Comparison of ENCODE assay signal across 21 cellular contexts in the genomic region with DNA sequence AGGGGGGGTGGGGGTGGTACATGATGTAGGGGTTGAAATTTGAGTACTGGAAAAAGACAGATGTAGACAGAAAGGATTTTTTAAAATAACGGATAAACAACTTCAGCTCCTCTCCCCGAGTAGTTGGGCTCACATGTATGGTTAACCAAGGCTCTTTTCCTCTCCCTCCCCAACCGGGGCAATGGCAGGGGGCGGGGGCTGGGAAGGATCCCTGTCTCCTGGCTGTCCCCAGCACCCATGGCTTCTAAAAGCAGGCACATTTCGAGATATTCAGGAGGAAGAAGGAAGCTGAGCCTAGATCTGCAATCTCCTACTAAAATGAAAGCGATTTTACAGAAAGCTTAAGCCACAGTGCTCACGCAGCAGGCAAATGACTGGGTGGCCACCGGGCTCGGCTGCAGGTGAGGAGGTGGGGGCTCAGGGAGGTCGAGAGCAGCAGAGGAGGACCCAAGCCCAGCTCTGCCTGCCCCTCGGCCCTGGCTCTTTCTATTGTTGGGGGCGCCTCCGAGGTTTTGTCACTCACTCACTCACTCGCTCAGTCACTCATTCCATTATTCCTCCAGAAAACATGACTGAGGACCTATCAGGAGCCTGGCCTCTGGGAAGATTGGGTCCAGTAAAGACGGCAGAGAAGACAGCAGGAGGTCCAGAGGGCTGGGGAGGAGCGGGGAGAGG.
DNase-seq lines count a peak whose midpoint lies in the region; ATAC-seq and TF ChIP-seq lines count a peak whose summit lies in the region.
"Had no signal": no experiment of that assay in that cellular context is flagged by ENCODE, and none has a peak within 500 bp of the region (broad histone marks: within the 10 kb centered on the region; RNA-seq: fewer than 3 reads in every experiment).

No MANE protein-coding gene starts in this region.

- H3K4me1 ChIP-seq in BLaER1 treated with 17β-estradiol and CSF1 and Interleukin-3, amounts not matched to agents 10 nM and 100 nM, result peaks cover 0 to 40% (median 26%) of the 10 kb centered on the region in 10 experiments; a peak in 13 of 20 replicates
- no peaks in the 10 kb centered on the region for H3K4me1 ChIP-seq in ovary (ENCODE audit: insufficient read depth)

- no peaks in the 10 kb centered on the region for H3K36me3 ChIP-seq in BLaER1 treated with 17β-estradiol and CSF1 and Interleukin-3, amounts not matched to agents 10 nM and 100 nM
- H3K36me3 ChIP-seq in H7 (replicated peaks; ENCODE audit: control insufficient read depth, insufficient read depth, low read length) (no peaks in the 10 kb centered on the region), ovary (no peaks in the 10 kb centered on the region)

- H4K20me1 ChIP-seq in BLaER1 treated with 17β-estradiol and CSF1 and Interleukin-3, amounts not matched to agents 10 nM and 100 nM, result no peaks in the 10 kb centered on the region

- ATAC-seq in GM18511 (IDR thresholded peaks at IDR 0.05; ENCODE audit: unreplicated experiment), result no peak

- intact Hi-C loops in ovary (cut with DNase I), result no loop called here

- H3K9ac ChIP-seq in BLaER1 treated with 17β-estradiol and CSF1 and Interleukin-3, amounts not matched to agents 10 nM and 100 nM, result peak overlapping the region in 1 of 11 experiments; percentile 33; a peak in 2 of 22 replicates
- H3K9ac ChIP-seq: GM23248 had no signal

- H3K4me2 ChIP-seq in BLaER1 treated with 17β-estradiol and CSF1 and Interleukin-3, amounts not matched to agents 10 nM and 100 nM, result peak overlapping the region in 8 of 11 experiments; percentile 10 to 69 (median 44); a peak in 15 of 22 replicates

- TF ChIP-seq POLR2A in ovary (IDR thresholded peaks at IDR 0.05), result no peak

- TF ChIP-seq EP300 in ovary (IDR thresholded peaks at IDR 0.05), result no peak

- no peaks in the 10 kb centered on the region for H3K27me3 ChIP-seq in BLaER1 treated with 17β-estradiol and CSF1 and Interleukin-3, amounts not matched to agents 10 nM and 100 nM
- H3K27me3 ChIP-seq in H7 (ENCODE audit: control insufficient read depth, insufficient read depth, low read length) (no peaks in the 10 kb centered on the region), ovary (no peaks in the 10 kb centered on the region)

- 58 to 64% (median 64%) methylated on average over 16 of the region's 16 CpGs for WGBS in ovary, 3 donors

- DNase-seq in H7 (peak; percentile 10), iPS-NIHi7 (ENCODE audit: extremely low spot score) (peak; percentile 7), retina (peak; percentile 1), ovary (no peak), NCI-H2081 (lab: John Stamatoyannopoulos, UW) (no peak)
- DNase-seq: ACHN, Calu3, DMS79, GM23248, HFFc6, IMR-90, Kasumi-1, NCI-H1105, NCI-H1694, NCI-H2107, NCI-H226, NCI-H526 treated with DMSO at 0.1 percent for 48 hours, Right ventricle myocardium superior had no signal

- H3K4me3 ChIP-seq in BLaER1 treated with 17β-estradiol and CSF1 and Interleukin-3, amounts not matched to agents 10 nM and 100 nM, result no peak overlapping the region
- H3K4me3 ChIP-seq in H7 (ENCODE audit: insufficient read depth, low read depth, low read length) (no peak overlapping the region), ovary (no peak overlapping the region)
- H3K4me3 ChIP-seq: GM23248, SK-N-MC had no signal

- no peak for TF ChIP-seq CTCF in ovary (IDR thresholded peaks at IDR 0.05)

- H3K9me3 ChIP-seq in BLaER1 treated with 17β-estradiol and CSF1 and Interleukin-3, amounts not matched to agents 10 nM and 100 nM (replicated peaks in 1 of 11), result no peaks in the 10 kb centered on the region
- no peaks in the 10 kb centered on the region for H3K9me3 ChIP-seq in ovary

- no peak overlapping the region for H3K27ac ChIP-seq in BLaER1 treated with 17β-estradiol and CSF1 and Interleukin-3, amounts not matched to agents 10 nM and 100 nM
- H3K27ac ChIP-seq in ovary, result no peak overlapping the region
- H3K27ac ChIP-seq: GM23248, SK-N-MC had no signal

Comparison
In these comparisons a context has a peak if more than half of its experiments do, and no peak if none do; other contexts are left out.
1. DNase-seq: peak in H7 (single experiment), iPS-NIHi7 (single experiment) and retina (single experiment); none in ovary (0 of 5) and NCI-H2081 (0 of 2).